Comparison of ENCODE assay signal across 19 cellular contexts in the genomic region with DNA sequence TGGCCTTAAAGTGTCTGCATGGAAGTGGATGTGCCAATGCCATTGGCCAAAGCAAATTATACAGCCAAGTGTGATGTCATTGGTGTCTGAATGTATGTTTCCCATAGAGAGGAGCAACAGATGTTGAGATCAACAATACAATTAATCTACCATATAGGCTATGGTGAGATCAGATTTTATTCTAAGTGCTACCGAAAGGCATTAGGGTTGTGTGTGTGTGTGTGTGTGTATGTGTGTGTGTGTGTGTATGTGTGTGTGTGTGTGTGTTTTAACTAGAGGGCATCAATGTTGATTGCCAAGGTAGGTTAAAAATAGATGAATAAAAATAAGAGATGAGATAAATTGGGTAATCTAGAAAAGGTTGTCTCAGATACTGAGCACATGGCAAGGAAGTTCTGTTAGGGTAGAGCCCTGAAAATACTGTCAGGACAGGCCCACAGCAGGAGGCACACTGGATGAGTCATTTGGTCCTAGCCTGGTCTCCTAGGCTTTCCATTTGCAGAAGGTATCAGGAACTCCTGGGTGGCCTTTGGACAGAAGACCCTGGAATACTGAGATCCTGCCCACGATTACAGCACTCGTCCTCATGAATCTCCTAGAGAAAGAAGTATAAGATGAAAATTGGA.
A peak's percentile ranks its signal among the peaks of the same experiment; 100 is the strongest.
DNase-seq lines count a peak whose midpoint lies in the region; ATAC-seq and TF ChIP-seq lines count a peak whose summit lies in the region.
"Had no signal": no experiment of that assay in that cellular context is flagged by ENCODE, and none has a peak within 500 bp of the region (broad histone marks: within the 10 kb centered on the region; RNA-seq: fewer than 3 reads in every experiment).

No MANE protein-coding gene starts in this region.

- in situ Hi-C loops in astrocyte of the spinal cord (cut with HindIII; ENCODE audit: low sequenced_read_pairs), result no loop called here

- no peak overlapping the region for H3K4me3 ChIP-seq in astrocyte of the spinal cord (ENCODE audit: low read depth, low read length)

- DNase-seq in DMS 273 (lab: John Stamatoyannopoulos, UW; ENCODE audit: unreplicated experiment) (peak; percentile 30), DMS 273 treated with DMSO at 0.1 percent for 48 hours (lab: John Stamatoyannopoulos, UW) (no peak), HT1080 (ENCODE audit: low read depth) (peak; percentile 41), astrocyte of the spinal cord (ENCODE audit: low read depth, low spot score) (peak; percentile 29), iPS-NIHi7 (ENCODE audit: extremely low spot score) (peak; percentile 31), H4 (ENCODE audit: low spot score) (no peak), NCI-H345 (lab: John Stamatoyannopoulos, UW) (no peak)
- DNase-seq: Calu3; CD8-positive, alpha-beta memory T cell; DMS53; H7; HFFc6; NCI-H1417; NCI-H187; NCI-H446 treated with DMSO at 0.1 percent for 48 hours; NK-92 treated with Interleukin-12 subunit alpha and Interleukin-12 subunit beta, amount 100 ng/mL, for 24 hours; SIG-M5; T-helper 1 cell had no signal

- TF ChIP-seq CTCF in astrocyte of the spinal cord (IDR thresholded peaks at IDR 0.05; ENCODE audit: low read depth, low read length), result no peak

- ATAC-seq in GM18868 (IDR thresholded peaks at IDR 0.05; ENCODE audit: unreplicated experiment), result no peak

Comparison
In these comparisons a context has a peak if more than half of its experiments do, and no peak if none do; other contexts are left out.
1. DNase-seq: peak in DMS 273 (single experiment), HT1080 (single experiment), astrocyte of the spinal cord (single experiment) and iPS-NIHi7 (single experiment); none in DMS 273 treated with DMSO at 0.1 percent for 48 hours (single experiment), H4 (single experiment) and NCI-H345 (single experiment).